Comparison of ENCODE assay signal across 8 cellular contexts in genomic region chr9:96418920-96419690, GRCh38. TPM values are rescaled to one million over a fixed set of nuclear protein-coding genes. Genes with fewer than 3 reads are reported as not detected.
DNase-seq lines count a peak whose midpoint lies in the region; ATAC-seq and TF ChIP-seq lines count a peak whose summit lies in the region.

No MANE protein-coding gene starts in this region.

- ATAC-seq in GM21576 (IDR thresholded peaks at IDR 0.05; ENCODE audit: unreplicated experiment): peak; percentile 29
- peak; percentile 37 to 38 for ATAC-seq in naive thymus-derived CD8-positive, alpha-beta T cell

- H3K27me3 ChIP-seq in DOHH2 (ENCODE audit: control insufficient read depth, low read length) (no peaks in the 10 kb centered on the region; the same call in 1 of the 2 replicates), OCI-LY1 (ENCODE audit: insufficient read depth, low read length) (no peaks in the 10 kb centered on the region), fibroblast of lung (ENCODE audit: control insufficient read depth, insufficient read depth, low read length) (no peaks in the 10 kb centered on the region), testis (no peaks in the 10 kb centered on the region)

- no peak for TF ChIP-seq POLR2A in testis (IDR thresholded peaks at IDR 0.05)

- no peaks in the 10 kb centered on the region for H3K36me3 Mint-ChIP-seq in naive thymus-derived CD8-positive, alpha-beta T cell

- H3K27me3 Mint-ChIP-seq in naive thymus-derived CD8-positive, alpha-beta T cell: peaks cover 0 to 2% (median 0%) of the 10 kb centered on the region in 5 donors

- peak; percentile 52 for DNase-seq in HuH-7 (ENCODE audit: low spot score)
- DNase-seq in activated T-helper 1 cell treated with anti-CD3 and anti-CD28 coated beads, Interleukin-2, amount 50 U/mL, for 16 hours (ENCODE audit: low read depth in 1 of 2, low spot score in 1 of 2): peak; percentile 12 to 31
- peak; percentile 35 to 40 for DNase-seq in fibroblast of lung (ENCODE audit: low read depth in 2 of 2)
- DNase-seq in naive thymus-derived CD8-positive, alpha-beta T cell: peak in 8 of 10 donors; percentile 16 to 70 (median 43)
- DNase-seq in testis: peak; percentile 66

- H3K36me3 ChIP-seq in DOHH2 (ENCODE audit: control insufficient read depth, low read length) (peaks cover 38% of the 10 kb centered on the region), OCI-LY1 (ENCODE audit: insufficient read depth, low read length) (peaks cover 14% of the 10 kb centered on the region), fibroblast of lung (ENCODE audit: control insufficient read depth, insufficient read depth, low read length) (no peaks in the 10 kb centered on the region), testis (ENCODE audit: low read depth, missing control alignments) (no peaks in the 10 kb centered on the region)

- POLR2A ChIA-PET in naive thymus-derived CD8-positive, alpha-beta T cell (lab: Charles Lee): interaction anchor here (1.2 to 2.6 kb wide), 4 partner anchors 20 to 44 kb away, joined by 3 to 36 read pairs (median 16); partner anchors contain the start of genes HABP4 and SLC35D2

- H3K4me3 ChIP-seq in DOHH2 (ENCODE audit: low read length) (peak overlapping the region; percentile 98), OCI-LY1 (ENCODE audit: low read depth, low read length, poor library complexity, severe bottlenecking) (peak overlapping the region; percentile 95), fibroblast of lung (replicated peaks in 1 of 4; ENCODE audit: control extremely low read depth in 1 of 4, insufficient read depth in 1 of 4, low read depth in 3 of 4, low read length in 4 of 4) (peak overlapping the region; percentile 61 to 90 (median 78)), testis (peak overlapping the region; percentile 62 to 80)

- H3K4me1 ChIP-seq in DOHH2 (ENCODE audit: control insufficient read depth, low read length) (peaks cover 41% of the 10 kb centered on the region), OCI-LY1 (ENCODE audit: insufficient read depth, low read length, severe bottlenecking) (peaks cover 42% of the 10 kb centered on the region), fibroblast of lung (ENCODE audit: control insufficient read depth, extremely low read depth, insufficient read depth, low read length) (peaks cover 11% of the 10 kb centered on the region), testis (peaks cover 15% of the 10 kb centered on the region)

- peaks cover 20% of the 10 kb centered on the region for H4K20me1 ChIP-seq in DOHH2 (ENCODE audit: control insufficient read depth, insufficient read depth, low read depth, low read length)
- H4K20me1 ChIP-seq in OCI-LY1 (ENCODE audit: insufficient read depth, low read length): no peaks in the 10 kb centered on the region
- no peaks in the 10 kb centered on the region for H4K20me1 ChIP-seq in fibroblast of lung (ENCODE audit: control insufficient read depth, extremely low read depth, insufficient read depth, low read length)

- H3K9me3 ChIP-seq in DOHH2 (ENCODE audit: control insufficient read depth, insufficient read depth, low read length) (no peaks in the 10 kb centered on the region), OCI-LY1 (ENCODE audit: low read length) (no peaks in the 10 kb centered on the region), fibroblast of lung (ENCODE audit: control insufficient read depth, insufficient read depth, low read depth, low read length) (no peaks in the 10 kb centered on the region), testis (no peaks in the 10 kb centered on the region)

- intact Hi-C loops in testis (cut with DNase I; ENCODE audit: low total_unique reads): no loop called here

- H2AFZ ChIP-seq in OCI-LY1 (ENCODE audit: low read length) (peak overlapping the region; percentile 4; the same call in 1 of the 2 replicates), fibroblast of lung (ENCODE audit: low read length) (peak overlapping the region; percentile 31)

- peak overlapping the region; percentile 72 for H3K4me2 ChIP-seq in DOHH2 (ENCODE audit: low read length)
- peak overlapping the region; percentile 69 for H3K4me2 ChIP-seq in OCI-LY1 (ENCODE audit: low read length)
- H3K4me2 ChIP-seq in fibroblast of lung (ENCODE audit: extremely low read depth, insufficient read depth, low read length): peak overlapping the region; percentile 38

- H3K9me3 Mint-ChIP-seq in naive thymus-derived CD8-positive, alpha-beta T cell: no peaks in the 10 kb centered on the region

- H3K27ac ChIP-seq in DOHH2 (ENCODE audit: low read depth, low read length) (peak overlapping the region; percentile 99), OCI-LY1 (ENCODE audit: low read depth, low read length, poor library complexity, severe bottlenecking) (peak overlapping the region; percentile 85), fibroblast of lung (ENCODE audit: insufficient read depth, low read length) (peak overlapping the region; percentile 85), testis (peak overlapping the region; percentile 93 to 95)

- TF ChIP-seq CTCF in DOHH2 (IDR thresholded peaks at IDR 0.05; ENCODE audit: low read depth, low read length, poor library complexity, severe bottlenecking): no peak
- TF ChIP-seq CTCF in OCI-LY1 (IDR thresholded peaks at IDR 0.05; ENCODE audit: low read length): no peak
- TF ChIP-seq CTCF in fibroblast of lung (conservative IDR thresholded peaks at IDR 0.05 in 1 of 2, IDR thresholded peaks at IDR 0.05 in 1 of 2; ENCODE audit: low read depth in 1 of 2, low read length in 2 of 2): no peak
- no peak for TF ChIP-seq CTCF in testis (IDR thresholded peaks at IDR 0.05)

- H3K4me3 Mint-ChIP-seq in naive thymus-derived CD8-positive, alpha-beta T cell: peak overlapping the region; percentile 78 to 95 (median 88)

- H3K9me2 ChIP-seq in DOHH2 (replicated peaks; ENCODE audit: control insufficient read depth, low read length) (no peaks in the 10 kb centered on the region), OCI-LY1 (ENCODE audit: low read depth, low read length) (no peaks in the 10 kb centered on the region)

- H3F3A ChIP-seq in DOHH2 (ENCODE audit: control insufficient read depth, insufficient read depth) (peaks cover 20% of the 10 kb centered on the region), OCI-LY1 (ENCODE audit: insufficient read depth, low read length) (peaks cover 1% of the 10 kb centered on the region; the same call in 1 of the 2 replicates)

- peaks cover 5 to 35% (median 29%) of the 10 kb centered on the region in 4 donors for H3K4me1 Mint-ChIP-seq in naive thymus-derived CD8-positive, alpha-beta T cell

- peak overlapping the region; percentile 32 to 93 (median 87) for H3K27ac Mint-ChIP-seq in naive thymus-derived CD8-positive, alpha-beta T cell

- H3K79me2 ChIP-seq in DOHH2 (ENCODE audit: control insufficient read depth, low read length) (peaks cover 54% of the 10 kb centered on the region), OCI-LY1 (ENCODE audit: insufficient read depth, low read length) (peaks cover 29% of the 10 kb centered on the region), fibroblast of lung (ENCODE audit: control insufficient read depth, insufficient read depth, low read length) (peaks cover 23% of the 10 kb centered on the region)

- H3K9ac ChIP-seq in OCI-LY1 (ENCODE audit: low read length) (peak overlapping the region; percentile 71), fibroblast of lung (ENCODE audit: insufficient read depth, low read length) (peak overlapping the region; percentile 78)

- WGBS in testis, 2 donors: 0 to 1% methylated on average over 15 to 46 of the region's 58 CpGs

RNA-seq across cellular contexts. Expression of gene ZNF367, which starts 0.9 kb away (rescaled TPM):
- total RNA-seq in fibroblast of lung (0.26 and 0.66 TPM in 2 replicates), testis (10 to 100 TPM in 1 of 2 donors, 1 to 10 TPM in 1; 6.9 to 10.6 TPM)
- polyA plus RNA-seq in fibroblast of lung (2.2 and 6.4 TPM in 2 replicates), testis (ENCODE audit: insufficient read depth, low read depth, low replicate concordance) (11.3 TPM)
- 2.4 and 6.8 TPM in 2 replicates for polyA plus RNA-seq in fibroblast of lung (2012)
- polyA minus RNA-seq in fibroblast of lung (ENCODE audit: low replicate concordance): 0.47 and 3.5 TPM in 2 replicates
- 1 to 10 TPM; 7.5 to 7.6 TPM for total RNA-seq in naive thymus-derived CD8-positive, alpha-beta T cell
- polyA plus RNA-seq in naive thymus-derived CD8-positive, alpha-beta T cell: 1 to 10 TPM in 1 of 3 donors, under 1 TPM in 2; 0.82 to 2.2 (median 0.97) TPM

RNA-seq across cellular contexts. Expression of gene HABP4, which starts 30.9 kb away (rescaled TPM):
- total RNA-seq in fibroblast of lung: 18.2 and 31.4 TPM in 2 replicates
- 28.7 and 35.6 TPM in 2 replicates for polyA plus RNA-seq in fibroblast of lung
- 30.6 and 38.9 TPM in 2 replicates for polyA plus RNA-seq in fibroblast of lung (2012)
- 2.2 and 9.3 TPM in 2 replicates for polyA minus RNA-seq in fibroblast of lung (ENCODE audit: low replicate concordance)
- 10 to 100 TPM; 30.8 to 31.4 TPM for total RNA-seq in naive thymus-derived CD8-positive, alpha-beta T cell
- 10 to 100 TPM; 13.5 to 31.8 (median 14.3) TPM for polyA plus RNA-seq in naive thymus-derived CD8-positive, alpha-beta T cell
- total RNA-seq in testis: 10 to 100 TPM; 30.6 to 67.2 TPM
- polyA plus RNA-seq in testis (ENCODE audit: insufficient read depth, low read depth, low replicate concordance): 46.9 TPM

RNA-seq across cellular contexts. Expression of gene SLC35D2, which starts 35.6 kb away (rescaled TPM):
- 28.2 and 34.7 TPM in 2 replicates for total RNA-seq in fibroblast of lung
- 26.2 and 27.2 TPM in 2 replicates for polyA plus RNA-seq in fibroblast of lung
- 23.9 and 25.0 TPM in 2 replicates for polyA plus RNA-seq in fibroblast of lung (2012)
- 2.2 and 5.1 TPM in 2 replicates for polyA minus RNA-seq in fibroblast of lung (ENCODE audit: low replicate concordance)
- total RNA-seq in naive thymus-derived CD8-positive, alpha-beta T cell: 10 to 100 TPM; 25.4 to 25.6 TPM
- polyA plus RNA-seq in naive thymus-derived CD8-positive, alpha-beta T cell: 10 to 100 TPM; 17.0 to 21.5 (median 20.0) TPM
- 10 to 100 TPM; 26.5 to 34.2 TPM for total RNA-seq in testis
- 18.4 TPM for polyA plus RNA-seq in testis (ENCODE audit: insufficient read depth, low read depth, low replicate concordance)

Comparison
In these comparisons a context has a peak if more than half of its experiments do, and no peak if none do; other contexts are left out.
1. Peak in every context shown above with its lines: DNase-seq, ATAC-seq, H3K4me3 ChIP-seq and H3K27ac ChIP-seq.